ENCODE assay signal across 23 cellular contexts in genomic region chrX:19568422-19568821, GRCh38. TPM values are rescaled to one million over a fixed set of nuclear protein-coding genes. Genes with fewer than 3 reads are reported as not detected.
DNase-seq lines count a peak whose midpoint lies in the region; ATAC-seq and TF ChIP-seq lines count a peak whose summit lies in the region.
"Had no signal": no experiment of that assay in that cellular context is flagged by ENCODE, and none has a peak within 500 bp of the region (broad histone marks: within the 10 kb centered on the region; RNA-seq: fewer than 3 reads in every experiment).

No MANE protein-coding gene starts in this region.

- H3K27ac ChIP-seq in right cardiac atrium (ENCODE audit: low read length) (no peak overlapping the region), heart left ventricle (peak overlapping the region; percentile 28 to 91 (median 76)), gastrocnemius medialis (peak overlapping the region; percentile 68 to 77 (median 73))
- H3K27ac ChIP-seq: 22Rv1; BLaER1 treated with 17β-estradiol and CSF1 and Interleukin-3, amounts not matched to agents 10 nM and 100 nM had no signal

- no peak for TF ChIP-seq CTCF in heart left ventricle (IDR thresholded peaks at IDR 0.05)
- no peak for TF ChIP-seq CTCF in gastrocnemius medialis (IDR thresholded peaks at IDR 0.05 in 4 of 5, conservative IDR thresholded peaks at IDR 0.05 in 1 of 5)

- no peaks in the 10 kb centered on the region for H3K27me3 ChIP-seq in right cardiac atrium (ENCODE audit: control insufficient read depth, insufficient read depth)
- no peaks in the 10 kb centered on the region for H3K27me3 ChIP-seq in heart left ventricle
- H3K27me3 ChIP-seq in gastrocnemius medialis, result no peaks in the 10 kb centered on the region
- H3K27me3 ChIP-seq: BLaER1 treated with 17β-estradiol and CSF1 and Interleukin-3, amounts not matched to agents 10 nM and 100 nM; MG63 had no signal

- intact Hi-C loops in Right ventricle myocardium superior (cut with DNase I), result no loop called here
- intact Hi-C loops in right cardiac atrium (cut with DNase I), result no loop called here
- intact Hi-C loops in heart left ventricle (cut with DNase I), result no loop called here
- intact Hi-C loops in gastrocnemius medialis (cut with DNase I; ENCODE audit: low total_unique reads), result no loop called here

- 73% methylated on average over 2 of the region's 2 CpGs for WGBS in right cardiac atrium
- 38 to 78% (median 72%) methylated on average over 2 of the region's 2 CpGs for WGBS in heart left ventricle, 4 donors

- H3K9me3 ChIP-seq in right cardiac atrium (ENCODE audit: control insufficient read depth, low read length) (no peaks in the 10 kb centered on the region), heart left ventricle (no peaks in the 10 kb centered on the region), gastrocnemius medialis (no peaks in the 10 kb centered on the region)
- H3K9me3 ChIP-seq: BLaER1 treated with 17β-estradiol and CSF1 and Interleukin-3, amounts not matched to agents 10 nM and 100 nM; MG63 had no signal

- no peak overlapping the region for H3K4me3 ChIP-seq in right cardiac atrium (ENCODE audit: low read length)
- H3K4me3 ChIP-seq in heart left ventricle, result peak overlapping the region in 8 of 12 donors; percentile 9 to 41 (median 26)
- H3K4me3 ChIP-seq in gastrocnemius medialis, result no peak overlapping the region
- H3K4me3 ChIP-seq: BLaER1 treated with 17β-estradiol and CSF1 and Interleukin-3, amounts not matched to agents 10 nM and 100 nM; K562; MG63 had no signal

- peak; percentile 1 for DNase-seq in NCI-H1092 treated with DMSO at 0.1 percent for 48 hours (lab: John Stamatoyannopoulos, UW)
- no peak for DNase-seq in NCI-H1092 (lab: John Stamatoyannopoulos, UW)
- DNase-seq in Right ventricle myocardium superior, result no peak
- no peak for DNase-seq in right cardiac atrium
- no peak for DNase-seq in heart left ventricle
- DNase-seq in gastrocnemius medialis, result no peak
- DNase-seq in NCI-H2196 treated with DMSO at 0.1 percent for 48 hours (lab: John Stamatoyannopoulos, UW; ENCODE audit: unreplicated experiment), result no peak
- DNase-seq: CD8-positive, alpha-beta memory T cell; DMS53; GDM1; MG63; NCI-H1105; NCI-H146; NCI-H2029; NCI-H2171; NCI-H524 treated with DMSO at 0.1 percent for 48 hours; NCI-H82 had no signal

- ATAC-seq in Right ventricle myocardium superior (ENCODE audit: poor library complexity) (peak; percentile 70), right cardiac atrium (no peak), heart left ventricle (peak; percentile 23 to 58 (median 50)), gastrocnemius medialis (no peak), HG02588 (IDR thresholded peaks at IDR 0.05; ENCODE audit: unreplicated experiment) (no peak)
- ATAC-seq: K562, Panc1 had no signal

- TF ChIP-seq POLR2A in heart left ventricle (IDR thresholded peaks at IDR 0.05) (no peak), gastrocnemius medialis (IDR thresholded peaks at IDR 0.05) (no peak)

- in situ Hi-C loops in gastrocnemius medialis (cut with MboI; ENCODE audit: low sequenced_read_pairs in 4 of 4), result loop anchor here in 1 of 4 donors (25.0 kb wide), 1 partner anchor 319 kb away; the partner anchor contains the start of gene SH3KBP1

- H3K4me1 ChIP-seq in right cardiac atrium (ENCODE audit: control insufficient read depth, insufficient read depth, low read length) (peaks cover 3% of the 10 kb centered on the region), heart left ventricle (peaks cover 0 to 9% (median 0%) of the 10 kb centered on the region in 12 donors), gastrocnemius medialis (peaks cover 4 to 5% of the 10 kb centered on the region in 2 donors)

- H3K36me3 ChIP-seq in heart left ventricle, result peaks cover 0 to 13% (median 0%) of the 10 kb centered on the region in 9 donors
- no peaks in the 10 kb centered on the region for H3K36me3 ChIP-seq in gastrocnemius medialis
- H3K36me3 ChIP-seq: MG63 had no signal

RNA-seq across cellular contexts. Expression of gene MAP3K15, which starts 53.1 kb away (rescaled TPM):
- not detected for total RNA-seq in Right ventricle myocardium superior
- total RNA-seq in right cardiac atrium, result under 1 TPM in 3 of 4 donors, not detected in 1; 0.09 to 0.23 (median 0.17) TPM
- polyA plus RNA-seq in right cardiac atrium, result 0.45 TPM
- under 1 TPM in 2 of 9 donors, not detected in 7; 0.09 to 0.15 TPM for total RNA-seq in heart left ventricle
- polyA plus RNA-seq in heart left ventricle, result under 1 TPM; 0.11 to 0.14 TPM
- not detected for total RNA-seq in gastrocnemius medialis
- total RNA-seq: LHCN-M2 had no signal
- polyA plus RNA-seq: CD8-positive, alpha-beta memory T cell had no signal

Comparison
In these comparisons a context has a peak if more than half of its experiments do, and no peak if none do; other contexts are left out.
1. ATAC-seq: peak in Right ventricle myocardium superior (single experiment) and heart left ventricle (4 of 4); none in right cardiac atrium (0 of 2), gastrocnemius medialis (0 of 2) and HG02588 (single experiment).
2. H3K4me3 ChIP-seq: peak in heart left ventricle (8 of 12); none in right cardiac atrium (single experiment) and gastrocnemius medialis (0 of 4).